In genomic region chr7:125670926-125671572, GRCh38 we compare ENCODE assay signal across 8 cellular contexts.
DNase-seq lines count a peak whose midpoint lies in the region; ATAC-seq, FAIRE-seq and TF ChIP-seq lines count a peak whose summit lies in the region.

No MANE protein-coding gene starts in this region.

- CTCF ChIA-PET in AG04449 (lab: Yijun Ruan, JAX) = no interaction called here

- no peaks in the 10 kb centered on the region for H3K9me3 ChIP-seq in aorta (ENCODE audit: control insufficient read depth, low read length)

- no peak for DNase-seq in AG04449 (ENCODE audit: low read depth, low spot score)
- peak; percentile 35 for DNase-seq in RCC 7860 (ENCODE audit: low spot score)
- peak; percentile 13 for DNase-seq in iPS-NIHi11 (ENCODE audit: low spot score)
- no peak for DNase-seq in mucosa of gallbladder (ENCODE audit: low spot score)
- DNase-seq in stimulated activated CD8-positive, alpha-beta memory T cell treated with anti-CD3 and anti-CD28 coated beads, Interleukin-4, amount 100 ng/mL, for 48 hours = no peak
- no peak for DNase-seq in aorta

- H3K27ac ChIP-seq in aorta (ENCODE audit: low read depth in 1 of 2, low read length in 2 of 2) = no peak overlapping the region

- peak; percentile 1 for TF ChIP-seq CTCF in AG04449 (IDR thresholded peaks at IDR 0.05; ENCODE audit: insufficient read depth, low read length, missing control alignments)

- no peak overlapping the region for H3K4me3 ChIP-seq in AG04449 (ENCODE audit: low read depth, low read length)
- H3K4me3 ChIP-seq in aorta (ENCODE audit: low read length in 2 of 2) = no peak overlapping the region

- ATAC-seq in GM21529 (IDR thresholded peaks at IDR 0.05; ENCODE audit: unreplicated experiment) (peak; percentile 49), HG02610 (IDR thresholded peaks at IDR 0.05; ENCODE audit: unreplicated experiment) (no peak), aorta (ENCODE audit: low FRiP score) (no peak)

- no peaks in the 10 kb centered on the region for H3K27me3 ChIP-seq in aorta (ENCODE audit: control insufficient read depth in 1 of 2, insufficient read depth in 2 of 2, low read length in 1 of 2)

- 78 to 82% methylated on average over 1 of the region's 1 CpG for WGBS in aorta, 2 donors

- peak; percentile 87 for FAIRE-seq in RCC 7860 (lab: Jason Lieb, UNC)

- no peaks in the 10 kb centered on the region for H3K36me3 ChIP-seq in aorta (ENCODE audit: control insufficient read depth in 1 of 2, insufficient read depth in 2 of 2, low read length in 1 of 2)

- no peaks in the 10 kb centered on the region for H3K4me1 ChIP-seq in aorta (ENCODE audit: control insufficient read depth in 1 of 2, insufficient read depth in 2 of 2, low read length in 2 of 2)

- intact Hi-C loops in aorta (cut with DNase I) = no loop called here

- POLR2A ChIA-PET in AG04449 (lab: Yijun Ruan, JAX) = no interaction called here

Comparison
In these comparisons a context has a peak if more than half of its experiments do, and no peak if none do; other contexts are left out.
1. DNase-seq: peak in RCC 7860 (single experiment) and iPS-NIHi11 (single experiment); none in AG04449 (single experiment), mucosa of gallbladder (single experiment), stimulated activated CD8-positive, alpha-beta memory T cell treated with anti-CD3 and anti-CD28 coated beads, Interleukin-4, amount 100 ng/mL, for 48 hours (single experiment) and aorta (0 of 2).